In genomic region chr5:78903936-78904335, GRCh38 we compare ENCODE assay signal across 1 cellular context.
TF ChIP-seq lines count a peak whose summit lies in the region.

No MANE protein-coding gene starts in this region.

TF ChIP-seq in HepG2, 621 proteins besides CTCF, POLR2A, EP300 and RAD21 (continued from another document):
- TF ChIP-seq FUBP1 (CRISPR knock-in tag; IDR thresholded peaks at IDR 0.05; ENCODE audit: borderline replicate concordance) (no peak), ARNTL (CRISPR knock-in tag; IDR thresholded peaks at IDR 0.05) (no peak), BCL6 (CRISPR knock-in tag; IDR thresholded peaks at IDR 0.05) (no peak), HNF1A (IDR thresholded peaks at IDR 0.05; ENCODE audit: low read depth) (no peak), HNF1A (CRISPR knock-in tag; IDR thresholded peaks at IDR 0.05; ENCODE audit: borderline replicate concordance) (no peak)
TF ChIP-seq in HepG2: peak in this region for 0.
